25 cellular contexts compared by ENCODE assay signal in genomic region chr3:34070831-34071230, GRCh38.
A peak's percentile ranks its signal among the peaks of the same experiment; 100 is the strongest.
DNase-seq lines count a peak whose midpoint lies in the region; ATAC-seq lines count a peak whose summit lies in the region.
"Had no signal": no experiment of that assay in that cellular context is flagged by ENCODE, and none has a peak within 500 bp of the region (broad histone marks: within the 10 kb centered on the region; RNA-seq: fewer than 3 reads in every experiment).

No MANE protein-coding gene starts in this region.

- H3K9me3 ChIP-seq in neuronal stem cell (replicated peaks in 1 of 2; ENCODE audit: control insufficient read depth in 2 of 2, insufficient read depth in 1 of 2, low read depth in 1 of 2, low read length in 2 of 2) = no peaks in the 10 kb centered on the region
- H3K9me3 ChIP-seq: BE2C had no signal

- H3K4me3 ChIP-seq in neuronal stem cell (ENCODE audit: low read length in 2 of 2) = no peak overlapping the region
- H3K4me3 ChIP-seq: K562 had no signal

- no peaks in the 10 kb centered on the region for H3K36me3 Mint-ChIP-seq in activated CD4-positive, alpha-beta memory T cell treated with anti-CD3 and anti-CD28 coated beads for 36 hours
- no peaks in the 10 kb centered on the region for H3K36me3 Mint-ChIP-seq in activated CD4-positive, alpha-beta memory T cell treated with anti-CD3 and anti-CD28 coated beads, Interleukin-2, amount 10 ng/mL, durations not matched to agents 7 days and 5 days (ENCODE audit: low read depth)
- H3K36me3 Mint-ChIP-seq: naive B cell had no signal

- H3K4me1 Mint-ChIP-seq in activated CD4-positive, alpha-beta memory T cell treated with anti-CD3 and anti-CD28 coated beads for 36 hours (ENCODE audit: low read depth) = no peaks in the 10 kb centered on the region
- no peaks in the 10 kb centered on the region for H3K4me1 Mint-ChIP-seq in activated CD4-positive, alpha-beta memory T cell treated with anti-CD3 and anti-CD28 coated beads, Interleukin-2, amount 10 ng/mL, durations not matched to agents 7 days and 5 days
- H3K4me1 Mint-ChIP-seq: central memory CD8-positive, alpha-beta T cell had no signal

- no peak overlapping the region for H2BK5ac ChIP-seq in neuronal stem cell (ENCODE audit: low read length)

- H3K27me3 ChIP-seq in neuronal stem cell (ENCODE audit: control insufficient read depth in 3 of 3, insufficient read depth in 3 of 3, low read depth in 1 of 3, low read length in 3 of 3) = no peaks in the 10 kb centered on the region
- H3K27me3 ChIP-seq: BE2C, foreskin keratinocyte had no signal

- H3K23ac ChIP-seq in neuronal stem cell (ENCODE audit: low read depth, low read length, poor library complexity) = no peak overlapping the region

- H2BK120ac ChIP-seq in neuronal stem cell (ENCODE audit: low read depth, low read length) = no peak overlapping the region

- DNase-seq in activated CD4-positive, alpha-beta memory T cell treated with anti-CD3 and anti-CD28 coated beads for 36 hours = peak; percentile 15
- DNase-seq in activated CD4-positive, alpha-beta memory T cell treated with anti-CD3 and anti-CD28 coated beads, Interleukin-2, amount 10 ng/mL, durations not matched to agents 7 days and 5 days = no peak
- DNase-seq in neuronal stem cell (ENCODE audit: low spot score) = no peak
- DNase-seq in NCI-H2029 treated with DMSO at 0.1 percent for 48 hours (lab: John Stamatoyannopoulos, UW) = no peak
- DNase-seq in NCI-H1694 (lab: John Stamatoyannopoulos, UW) = no peak
- DNase-seq: activated CD4-positive, CD25-positive, alpha-beta regulatory T cell treated with anti-CD3 and anti-CD28 coated beads, Interleukin-2, amount 50 U/mL, for 72 hours; activated naive CD4-positive, alpha-beta T cell; anterior cingulate cortex; BE2C; COR-L47; foreskin keratinocyte; hippocampal formation; mammary epithelial cell; naive B cell; NCI-H2029; NCI-H446 treated with DMSO at 0.1 percent for 48 hours; NK-92 treated with Interleukin-12 subunit alpha and Interleukin-12 subunit beta, amount 100 ng/mL, for 24 hours; posterior cingulate gyrus; stimulated activated CD4-positive, alpha-beta T cell treated with anti-CD3 and anti-CD28 coated beads, Interleukin-2, amount 100 ng/mL, for 48 hours had no signal

- H3K4me1 ChIP-seq in neuronal stem cell (ENCODE audit: control insufficient read depth in 2 of 2, insufficient read depth in 1 of 2, low read depth in 1 of 2, low read length in 2 of 2) = peaks cover 21 to 27% of the 10 kb centered on the region in 2 donors
- H3K4me1 ChIP-seq: BE2C, foreskin keratinocyte had no signal

- intact Hi-C loops in activated CD4-positive, alpha-beta memory T cell treated with anti-CD3 and anti-CD28 coated beads for 36 hours (cut with micrococcal nuclease) = no loop called here

- ATAC-seq in GM21717 (IDR thresholded peaks at IDR 0.05; ENCODE audit: unreplicated experiment) (peak; percentile 39), HG03175 (IDR thresholded peaks at IDR 0.05; ENCODE audit: unreplicated experiment) (peak; percentile 30), GM18511 (IDR thresholded peaks at IDR 0.05; ENCODE audit: unreplicated experiment) (no peak)
- ATAC-seq: foreskin keratinocyte, K562 had no signal

- H2BK12ac ChIP-seq in neuronal stem cell (ENCODE audit: low read length) = no peak overlapping the region

- POLR2A ChIA-PET in activated CD4-positive, alpha-beta memory T cell treated with anti-CD3 and anti-CD28 coated beads for 36 hours (lab: Charles Lee) = no interaction called here
- POLR2A ChIA-PET in activated CD4-positive, alpha-beta memory T cell treated with anti-CD3 and anti-CD28 coated beads, Interleukin-2, amount 10 ng/mL, durations not matched to agents 7 days and 5 days (lab: Charles Lee) = no interaction called here

- H3K18ac ChIP-seq in neuronal stem cell (ENCODE audit: low read length) = no peak overlapping the region

- no peak overlapping the region for H3K4me2 ChIP-seq in neuronal stem cell (ENCODE audit: insufficient read depth, low read length, poor library complexity, severe bottlenecking)

- no peak overlapping the region for H3K4ac ChIP-seq in neuronal stem cell (ENCODE audit: low read length)

- no peaks in the 10 kb centered on the region for H3K36me3 ChIP-seq in neuronal stem cell (replicated peaks in 1 of 2; ENCODE audit: control insufficient read depth in 2 of 2, insufficient read depth in 2 of 2, low read length in 2 of 2)
- H3K36me3 ChIP-seq: BE2C had no signal

- H4K8ac ChIP-seq in neuronal stem cell (ENCODE audit: low read depth, low read length) = no peak overlapping the region

- peak overlapping the region; percentile 26 for H2AK5ac ChIP-seq in neuronal stem cell (ENCODE audit: low read depth, low read length)

- no peak overlapping the region for H2AFZ ChIP-seq in neuronal stem cell (ENCODE audit: low read length)

- H3K27me3 Mint-ChIP-seq in activated CD4-positive, alpha-beta memory T cell treated with anti-CD3 and anti-CD28 coated beads for 36 hours = no peaks in the 10 kb centered on the region
- H3K27me3 Mint-ChIP-seq in activated CD4-positive, alpha-beta memory T cell treated with anti-CD3 and anti-CD28 coated beads, Interleukin-2, amount 10 ng/mL, durations not matched to agents 7 days and 5 days = no peaks in the 10 kb centered on the region
- H3K27me3 Mint-ChIP-seq: central memory CD8-positive, alpha-beta T cell; naive B cell had no signal

- CTCF ChIA-PET in activated CD4-positive, alpha-beta memory T cell treated with anti-CD3 and anti-CD28 coated beads for 36 hours (lab: Charles Lee) = no interaction called here
- CTCF ChIA-PET in activated CD4-positive, alpha-beta memory T cell treated with anti-CD3 and anti-CD28 coated beads, Interleukin-2, amount 10 ng/mL, durations not matched to agents 7 days and 5 days (lab: Charles Lee) = no interaction called here

- H4K91ac ChIP-seq in neuronal stem cell (ENCODE audit: low read depth, low read length, poor library complexity) = no peak overlapping the region

- no peak overlapping the region for H3K14ac ChIP-seq in neuronal stem cell (ENCODE audit: low read length)

- no peaks in the 10 kb centered on the region for H3K79me1 ChIP-seq in neuronal stem cell (ENCODE audit: low read depth, low read length)

- H3K27ac Mint-ChIP-seq in activated CD4-positive, alpha-beta memory T cell treated with anti-CD3 and anti-CD28 coated beads for 36 hours = no peak overlapping the region
- H3K27ac Mint-ChIP-seq in activated CD4-positive, alpha-beta memory T cell treated with anti-CD3 and anti-CD28 coated beads, Interleukin-2, amount 10 ng/mL, durations not matched to agents 7 days and 5 days = no peak overlapping the region

- no peak overlapping the region for H3K4me3 Mint-ChIP-seq in activated CD4-positive, alpha-beta memory T cell treated with anti-CD3 and anti-CD28 coated beads for 36 hours
- H3K4me3 Mint-ChIP-seq in activated CD4-positive, alpha-beta memory T cell treated with anti-CD3 and anti-CD28 coated beads, Interleukin-2, amount 10 ng/mL, durations not matched to agents 7 days and 5 days = no peak overlapping the region
- H3K4me3 Mint-ChIP-seq: central memory CD8-positive, alpha-beta T cell; naive B cell had no signal

- H3K9ac ChIP-seq in neuronal stem cell (ENCODE audit: low read depth, low read length, poor library complexity) = no peak overlapping the region

- no peak overlapping the region for H2BK15ac ChIP-seq in neuronal stem cell (ENCODE audit: low read length)

- no peaks in the 10 kb centered on the region for H3K9me3 Mint-ChIP-seq in activated CD4-positive, alpha-beta memory T cell treated with anti-CD3 and anti-CD28 coated beads for 36 hours
- H3K9me3 Mint-ChIP-seq in activated CD4-positive, alpha-beta memory T cell treated with anti-CD3 and anti-CD28 coated beads, Interleukin-2, amount 10 ng/mL, durations not matched to agents 7 days and 5 days = no peaks in the 10 kb centered on the region
- H3K9me3 Mint-ChIP-seq: central memory CD8-positive, alpha-beta T cell; naive B cell had no signal

- no peak overlapping the region for H3K27ac ChIP-seq in neuronal stem cell (replicated peaks; ENCODE audit: low read length)
- H3K27ac ChIP-seq: epithelial cell of prostate, foreskin keratinocyte had no signal

- WGBS in neuronal stem cell (ENCODE audit: extremely low coverage in 2 of 2, insufficient read length in 2 of 2, insufficient replicate concordance in 1 of 2), 2 donors = no CpG with 5 or more reads among the region's 4 CpGs
